9 cellular contexts compared by ENCODE assay signal in the genomic region with DNA sequence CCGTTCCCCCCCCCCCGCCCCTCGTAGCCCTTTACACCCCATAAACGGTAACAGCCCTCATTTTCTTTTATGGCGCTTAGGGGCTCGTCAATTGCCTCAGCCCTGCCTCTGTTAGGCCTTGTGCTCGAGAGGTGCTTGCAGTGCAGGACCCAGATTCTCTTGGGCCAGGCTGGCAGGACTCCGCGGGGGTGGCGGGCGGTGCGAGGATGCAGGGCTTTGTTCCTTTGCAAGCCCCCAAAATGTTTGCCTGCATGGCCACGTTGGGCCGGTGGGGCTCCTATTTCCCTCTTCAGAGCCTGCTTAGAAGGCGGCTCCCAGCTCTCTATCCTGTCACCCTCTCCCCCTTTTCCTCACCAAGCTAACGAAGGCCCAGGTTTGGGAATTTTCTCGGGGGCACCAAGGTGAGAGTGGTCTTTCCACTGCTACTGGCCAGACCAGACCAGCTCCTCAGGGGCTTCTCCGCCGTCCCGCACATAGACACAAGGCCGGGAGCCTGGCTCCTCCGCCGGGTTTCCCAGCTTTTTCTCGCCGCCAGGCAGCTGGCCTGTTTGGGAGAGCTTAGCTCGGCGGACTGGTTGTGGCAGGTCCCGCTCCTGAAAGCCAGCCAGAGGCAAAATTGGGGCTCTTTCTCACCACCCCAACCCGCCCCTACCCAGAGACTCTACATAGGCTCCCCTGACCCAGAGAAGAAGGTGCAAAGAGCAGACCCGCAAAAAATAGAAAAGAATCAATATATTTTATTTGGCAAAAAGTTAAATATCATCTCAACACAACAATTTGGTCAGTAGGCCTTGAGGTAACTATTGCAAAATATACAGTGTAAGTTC. TPM values are rescaled to one million over a fixed set of nuclear protein-coding genes. Genes with fewer than 3 reads are reported as not detected.
DNase-seq lines count a peak whose midpoint lies in the region; ATAC-seq and TF ChIP-seq lines count a peak whose summit lies in the region.
"Had no signal": no experiment of that assay in that cellular context is flagged by ENCODE, and none has a peak within 500 bp of the region (broad histone marks: within the 10 kb centered on the region; RNA-seq: fewer than 3 reads in every experiment).

No MANE protein-coding gene starts in this region.

- H3K4me3 Mint-ChIP-seq in activated T-helper 1 cell treated with anti-CD3 and anti-CD28 coated beads, Interleukin-12 subunit alpha, Interleukin-12 subunit beta, Interleukin-2, Interleukin-4 antibody, amounts not matched to agents 30 ng/mL and 10 ng/mL and 1 ng/mL, durations not matched to agents 14 hours and 24 hours and 36 hours = no peak overlapping the region

- peak overlapping the region; percentile 72 for H3K4me3 ChIP-seq in left ventricle myocardium inferior

- no peaks in the 10 kb centered on the region for H3K36me3 Mint-ChIP-seq in activated T-helper 1 cell treated with anti-CD3 and anti-CD28 coated beads, Interleukin-12 subunit alpha, Interleukin-12 subunit beta, Interleukin-2, Interleukin-4 antibody, amounts not matched to agents 30 ng/mL and 10 ng/mL and 1 ng/mL, durations not matched to agents 14 hours and 24 hours and 36 hours (ENCODE audit: low read depth)

- intact Hi-C loops in left ventricle myocardium inferior (cut with micrococcal nuclease) (loop anchor here (5.0 kb wide), 1 partner anchor 790 kb away; no protein-coding TSS in a partner anchor), sciatic nerve (cut with DNase I) (no loop called here)
- intact Hi-C loops in activated T-helper 1 cell treated with anti-CD3 and anti-CD28 coated beads, Interleukin-12 subunit alpha, Interleukin-12 subunit beta, Interleukin-2, Interleukin-4 antibody, amounts not matched to agents 30 ng/mL and 10 ng/mL and 1 ng/mL, durations not matched to agents 14 hours and 24 hours and 36 hours (cut with micrococcal nuclease) = loop anchor here (1.0 to 2.0 kb wide), 10 partner anchors 9 to 1301 kb away; no protein-coding TSS in a partner anchor

- H3K27ac Mint-ChIP-seq in activated T-helper 1 cell treated with anti-CD3 and anti-CD28 coated beads, Interleukin-12 subunit alpha, Interleukin-12 subunit beta, Interleukin-2, Interleukin-4 antibody, amounts not matched to agents 30 ng/mL and 10 ng/mL and 1 ng/mL, durations not matched to agents 14 hours and 24 hours and 36 hours = no peak overlapping the region

- no peak for TF ChIP-seq CTCF in left ventricle myocardium inferior (IDR thresholded peaks at IDR 0.05; ENCODE audit: borderline replicate concordance)

- peaks cover 100% of the 10 kb centered on the region for H3K27me3 ChIP-seq in left ventricle myocardium inferior (ENCODE audit: low read depth)

- ATAC-seq in sciatic nerve = no peak
- ATAC-seq in HG03571 (IDR thresholded peaks at IDR 0.05; ENCODE audit: unreplicated experiment) = no peak

- peaks cover 45% of the 10 kb centered on the region for H3K4me1 ChIP-seq in left ventricle myocardium inferior

- H3K36me3 ChIP-seq in left ventricle myocardium inferior = no peaks in the 10 kb centered on the region
- H3K36me3 ChIP-seq: adrenal gland had no signal

- DNase-seq in EL = peak; percentile 18
- peak; percentile 32 for DNase-seq in NCI-H510A (lab: John Stamatoyannopoulos, UW)
- peak; percentile 7 for DNase-seq in left ventricle myocardium inferior
- peak; percentile 67 for DNase-seq in sciatic nerve (ENCODE audit: low spot score)
- no peak for DNase-seq in RPMI8226
- DNase-seq in stimulated activated naive CD4-positive, alpha-beta T cell treated with Interleukin-2 at 50 U/mL for 16 hours (lab: John Stamatoyannopoulos, UW) = no peak
- DNase-seq in activated T-helper 1 cell treated with anti-CD3 and anti-CD28 coated beads, Interleukin-12 subunit alpha, Interleukin-12 subunit beta, Interleukin-2, Interleukin-4 antibody, amounts not matched to agents 30 ng/mL and 10 ng/mL and 1 ng/mL, durations not matched to agents 14 hours and 24 hours and 36 hours (ENCODE audit: low spot score) = no peak

- H3K9me3 Mint-ChIP-seq in activated T-helper 1 cell treated with anti-CD3 and anti-CD28 coated beads, Interleukin-12 subunit alpha, Interleukin-12 subunit beta, Interleukin-2, Interleukin-4 antibody, amounts not matched to agents 30 ng/mL and 10 ng/mL and 1 ng/mL, durations not matched to agents 14 hours and 24 hours and 36 hours = no peaks in the 10 kb centered on the region

- H3K4me1 Mint-ChIP-seq in activated T-helper 1 cell treated with anti-CD3 and anti-CD28 coated beads, Interleukin-12 subunit alpha, Interleukin-12 subunit beta, Interleukin-2, Interleukin-4 antibody, amounts not matched to agents 30 ng/mL and 10 ng/mL and 1 ng/mL, durations not matched to agents 14 hours and 24 hours and 36 hours (ENCODE audit: low read depth) = peaks cover 13% of the 10 kb centered on the region

- peaks cover 79% of the 10 kb centered on the region for H3K27me3 Mint-ChIP-seq in activated T-helper 1 cell treated with anti-CD3 and anti-CD28 coated beads, Interleukin-12 subunit alpha, Interleukin-12 subunit beta, Interleukin-2, Interleukin-4 antibody, amounts not matched to agents 30 ng/mL and 10 ng/mL and 1 ng/mL, durations not matched to agents 14 hours and 24 hours and 36 hours (ENCODE audit: insufficient read depth)

- H3K9me3 ChIP-seq in left ventricle myocardium inferior (replicated peaks) = no peaks in the 10 kb centered on the region
- H3K9me3 ChIP-seq: adrenal gland had no signal

- H3K27ac ChIP-seq in left ventricle myocardium inferior (replicated peaks) = no peak overlapping the region

RNA-seq across cellular contexts. Expression of a gene that starts 3.4 kb away (rescaled TPM):
- total RNA-seq in left ventricle myocardium inferior (not detected), sciatic nerve (7.1 TPM)
- total RNA-seq in activated T-helper 1 cell treated with anti-CD3 and anti-CD28 coated beads, Interleukin-12 subunit alpha, Interleukin-12 subunit beta, Interleukin-2, Interleukin-4 antibody, amounts not matched to agents 30 ng/mL and 10 ng/mL and 1 ng/mL, durations not matched to agents 14 hours and 24 hours and 36 hours = not detected in 2 replicates

RNA-seq across cellular contexts. Expression of a gene that starts 5.5 kb away (rescaled TPM):
- total RNA-seq in left ventricle myocardium inferior (0.36 TPM), sciatic nerve (6.2 TPM)
- not detected in 2 replicates for total RNA-seq in activated T-helper 1 cell treated with anti-CD3 and anti-CD28 coated beads, Interleukin-12 subunit alpha, Interleukin-12 subunit beta, Interleukin-2, Interleukin-4 antibody, amounts not matched to agents 30 ng/mL and 10 ng/mL and 1 ng/mL, durations not matched to agents 14 hours and 24 hours and 36 hours

RNA-seq across cellular contexts. Expression of a gene that starts 9.6 kb away (rescaled TPM):
- total RNA-seq in left ventricle myocardium inferior = not detected
- 20.9 TPM for total RNA-seq in sciatic nerve
- not detected in 2 replicates for total RNA-seq in activated T-helper 1 cell treated with anti-CD3 and anti-CD28 coated beads, Interleukin-12 subunit alpha, Interleukin-12 subunit beta, Interleukin-2, Interleukin-4 antibody, amounts not matched to agents 30 ng/mL and 10 ng/mL and 1 ng/mL, durations not matched to agents 14 hours and 24 hours and 36 hours

RNA-seq across cellular contexts. Expression of a gene that starts 12.2 kb away (rescaled TPM):
- total RNA-seq in left ventricle myocardium inferior (not detected), sciatic nerve (11.2 TPM)
- not detected in 2 replicates for total RNA-seq in activated T-helper 1 cell treated with anti-CD3 and anti-CD28 coated beads, Interleukin-12 subunit alpha, Interleukin-12 subunit beta, Interleukin-2, Interleukin-4 antibody, amounts not matched to agents 30 ng/mL and 10 ng/mL and 1 ng/mL, durations not matched to agents 14 hours and 24 hours and 36 hours

RNA-seq across cellular contexts. Expression of a gene that starts 14.4 kb away (rescaled TPM):
- not detected for total RNA-seq in left ventricle myocardium inferior
- total RNA-seq in sciatic nerve = 15.8 TPM
- not detected in 2 replicates for total RNA-seq in activated T-helper 1 cell treated with anti-CD3 and anti-CD28 coated beads, Interleukin-12 subunit alpha, Interleukin-12 subunit beta, Interleukin-2, Interleukin-4 antibody, amounts not matched to agents 30 ng/mL and 10 ng/mL and 1 ng/mL, durations not matched to agents 14 hours and 24 hours and 36 hours

Comparison
In these comparisons a context has a peak if more than half of its experiments do, and no peak if none do; other contexts are left out.
1. DNase-seq: peak in EL (single experiment), NCI-H510A (single experiment), left ventricle myocardium inferior (single experiment) and sciatic nerve (single experiment); none in RPMI8226 (single experiment), stimulated activated naive CD4-positive, alpha-beta T cell treated with Interleukin-2 at 50 U/mL for 16 hours (single experiment) and activated T-helper 1 cell treated with anti-CD3 and anti-CD28 coated beads, Interleukin-12 subunit alpha, Interleukin-12 subunit beta, Interleukin-2, Interleukin-4 antibody, amounts not matched to agents 30 ng/mL and 10 ng/mL and 1 ng/mL, durations not matched to agents 14 hours and 24 hours and 36 hours (single experiment).
2. RNA of a gene that starts 9.6 kb away (total RNA-seq): 20.9 TPM in sciatic nerve (single experiment); not detected in left ventricle myocardium inferior (single experiment) and not detected in activated T-helper 1 cell treated with anti-CD3 and anti-CD28 coated beads, Interleukin-12 subunit alpha, Interleukin-12 subunit beta, Interleukin-2, Interleukin-4 antibody, amounts not matched to agents 30 ng/mL and 10 ng/mL and 1 ng/mL, durations not matched to agents 14 hours and 24 hours and 36 hours; every median in the first group is over 10 times any median in the second.